ENCODE assay signal across 2 cellular contexts in genomic region chr11:45751430-45751829, GRCh38.
A peak's percentile ranks its signal among the peaks of the same experiment; 100 is the strongest.
TF ChIP-seq lines count a peak whose summit lies in the region.

No MANE protein-coding gene starts in this region.

TF ChIP-seq in HepG2, 621 proteins besides CTCF, POLR2A, EP300 and RAD21:
- TF ChIP-seq GATA4 (IDR thresholded peaks at IDR 0.05; ENCODE audit: borderline replicate concordance, low read depth) (no peak), FOXK2 (IDR thresholded peaks at IDR 0.05) (no peak), RFX1 (IDR thresholded peaks at IDR 0.05) (peak; percentile 57; the same call in 1 of the 2 replicates), RFX5 (IDR thresholded peaks at IDR 0.05; ENCODE audit: low read depth, low read length) (peak; percentile 87), MBD4 (IDR thresholded peaks at IDR 0.05; ENCODE audit: borderline replicate concordance, low read length) (no peak), ZNF333 (CRISPR knock-in tag; IDR thresholded peaks at IDR 0.05; ENCODE audit: borderline replicate concordance) (no peak), ZGPAT (CRISPR knock-in tag; IDR thresholded peaks at IDR 0.05) (no peak), ZNF784 (CRISPR knock-in tag; IDR thresholded peaks at IDR 0.05; ENCODE audit: borderline replicate concordance) (no peak), PHF20 (CRISPR knock-in tag; IDR thresholded peaks at IDR 0.05) (no peak)
- TF ChIP-seq, protein P1, sequence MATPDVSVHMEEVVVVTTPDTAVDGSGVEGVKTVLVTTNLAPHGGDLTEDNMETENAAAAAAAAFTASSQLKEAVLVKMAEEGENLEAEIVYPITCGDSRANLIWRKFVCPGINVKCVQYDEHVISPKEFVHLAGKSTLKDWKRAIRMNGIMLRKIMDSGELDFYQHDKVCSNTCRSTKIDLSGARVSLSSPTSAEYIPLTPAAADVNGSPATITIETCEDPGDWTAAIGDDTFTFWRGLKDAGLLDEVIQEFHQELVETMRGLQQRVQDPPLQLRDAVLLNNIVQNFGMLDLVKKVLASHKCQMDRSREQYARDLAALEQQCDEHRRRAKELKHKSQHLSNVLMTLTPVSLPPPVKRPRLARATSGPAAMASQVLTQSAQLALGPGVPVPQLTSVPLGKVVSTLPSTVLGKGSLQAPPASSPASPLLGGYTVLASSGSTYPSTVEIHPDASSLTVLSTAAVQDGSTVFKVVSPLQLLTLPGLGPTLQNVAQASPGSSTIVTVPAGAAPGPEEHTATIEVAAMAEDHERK (CRISPR knock-in tag; IDR thresholded peaks at IDR 0.05; ENCODE audit: low read depth): no peak
- TF ChIP-seq, protein P2, sequence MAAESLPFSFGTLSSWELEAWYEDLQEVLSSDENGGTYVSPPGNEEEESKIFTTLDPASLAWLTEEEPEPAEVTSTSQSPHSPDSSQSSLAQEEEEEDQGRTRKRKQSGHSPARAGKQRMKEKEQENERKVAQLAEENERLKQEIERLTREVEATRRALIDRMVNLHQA (CRISPR knock-in tag; IDR thresholded peaks at IDR 0.05): no peak

TF ChIP-seq in WTC11, 78 proteins besides CTCF, POLR2A, EP300 and RAD21:
- TF ChIP-seq GTF2I (CRISPR knock-in tag; conservative IDR thresholded peaks at IDR 0.05) (no peak), SMAD4 (CRISPR knock-in tag; IDR thresholded peaks at IDR 0.05) (no peak), ELF4 (CRISPR knock-in tag; IDR thresholded peaks at IDR 0.05; ENCODE audit: low read depth) (no peak), USF2 (CRISPR knock-in tag; IDR thresholded peaks at IDR 0.05) (no peak)
TF ChIP-seq in WTC11: peak in this region for 0.
